In genomic region chr14:94047581-94047980, GRCh38 we compare ENCODE assay signal across 20 cellular contexts. TPM values are rescaled to one million over a fixed set of nuclear protein-coding genes. Genes with fewer than 3 reads are reported as not detected.
DNase-seq lines count a peak whose midpoint lies in the region; ATAC-seq and TF ChIP-seq lines count a peak whose summit lies in the region.
"Had no signal": no experiment of that assay in that cellular context is flagged by ENCODE, and none has a peak within 500 bp of the region (broad histone marks: within the 10 kb centered on the region; RNA-seq: fewer than 3 reads in every experiment).

No MANE protein-coding gene starts in this region.

- peaks cover 36% of the 10 kb centered on the region for H3K36me3 ChIP-seq in cardiac muscle cell
- peaks cover 58% of the 10 kb centered on the region for H3K36me3 ChIP-seq in endodermal cell (ENCODE audit: control insufficient read depth, insufficient read depth, low read length)

- H3K4me1 Mint-ChIP-seq in endodermal cell (no peaks in the 10 kb centered on the region), CD14-positive monocyte (no peaks in the 10 kb centered on the region)
- no peaks in the 10 kb centered on the region for H3K4me1 Mint-ChIP-seq in stimulated activated naive B cell treated with anti-CD40 and anti-IgM and Interleukin-4, amounts not matched to agents 10 μg/mL and 1 μg/mL and 100 μg/mL, for 72 hours

- H3K27me3 Mint-ChIP-seq in endodermal cell (ENCODE audit: insufficient read depth) = no peaks in the 10 kb centered on the region
- no peaks in the 10 kb centered on the region for H3K27me3 Mint-ChIP-seq in stimulated activated naive B cell treated with anti-CD40 and anti-IgM and Interleukin-4, amounts not matched to agents 10 μg/mL and 1 μg/mL and 100 μg/mL, for 72 hours
- no peaks in the 10 kb centered on the region for H3K27me3 Mint-ChIP-seq in CD14-positive monocyte (ENCODE audit: low read depth in 3 of 3)

- H3K27ac Mint-ChIP-seq in endodermal cell (no peak overlapping the region), CD14-positive monocyte (no peak overlapping the region)
- H3K27ac Mint-ChIP-seq in stimulated activated naive B cell treated with anti-CD40 and anti-IgM and Interleukin-4, amounts not matched to agents 10 μg/mL and 1 μg/mL and 100 μg/mL, for 72 hours = peak overlapping the region; percentile 51

- no peak overlapping the region for H3K4me3 Mint-ChIP-seq in endodermal cell
- H3K4me3 Mint-ChIP-seq in stimulated activated naive B cell treated with anti-CD40 and anti-IgM and Interleukin-4, amounts not matched to agents 10 μg/mL and 1 μg/mL and 100 μg/mL, for 72 hours = no peak overlapping the region
- H3K4me3 Mint-ChIP-seq in CD14-positive monocyte = no peak overlapping the region

- intact Hi-C loops in Right ventricle myocardium superior (cut with DNase I) = no loop called here
- intact Hi-C loops in CD14-positive monocyte (cut with micrococcal nuclease) = no loop called here

- H3K9me3 ChIP-seq in cardiac muscle cell (ENCODE audit: low read depth) = no peaks in the 10 kb centered on the region
- H3K9me3 ChIP-seq in endodermal cell (ENCODE audit: control insufficient read depth, low read length) = no peaks in the 10 kb centered on the region

- H3K4me1 ChIP-seq in cardiac muscle cell (ENCODE audit: low read depth) = peaks cover 25% of the 10 kb centered on the region
- no peaks in the 10 kb centered on the region for H3K4me1 ChIP-seq in endodermal cell (ENCODE audit: control insufficient read depth, insufficient read depth, low read length)

- H3K9ac ChIP-seq in endodermal cell (ENCODE audit: extremely low read depth, low read length, poor library complexity, severe bottlenecking) = no peak overlapping the region
- H3K9ac ChIP-seq: GM23248 had no signal

- peak; percentile 36 for DNase-seq in activated CD8-positive, alpha-beta memory T cell treated with anti-CD3 and anti-CD28 coated beads, Interleukin-2, amount 50 U/mL, for 48 hours
- DNase-seq in activated CD8-positive, alpha-beta memory T cell treated with anti-CD3 and anti-CD28 coated beads, Interleukin-2, amount 50 U/mL, for 4 hours = no peak
- DNase-seq in cardiac muscle cell (ENCODE audit: low read depth in 1 of 2, low spot score in 1 of 2) (no peak), Right ventricle myocardium superior (no peak), endodermal cell (peak; percentile 10), T-helper 1 cell (no peak), CD14-positive monocyte (ENCODE audit: low spot score) (no peak)
- DNase-seq in stimulated activated naive B cell treated with anti-CD40 and anti-IgM and Interleukin-4, amounts not matched to agents 10 μg/mL and 1 μg/mL and 100 μg/mL, for 72 hours = no peak
- DNase-seq: 8988T, GM23248, NCI-H1105, NCI-H1694, NCI-H2107, NCI-H2227 treated with DMSO at 0.1 percent for 48 hours, NCI-H524 had no signal

- no peak for ATAC-seq in Right ventricle myocardium superior (ENCODE audit: poor library complexity)
- no peak for ATAC-seq in stimulated activated naive B cell treated with anti-CD40 and anti-IgM and Interleukin-4, amounts not matched to agents 10 μg/mL and 1 μg/mL and 100 μg/mL, for 72 hours (replicated peaks)
- ATAC-seq: HCT116, Panc1 had no signal

- no peaks in the 10 kb centered on the region for H3K27me3 ChIP-seq in cardiac muscle cell
- H3K27me3 ChIP-seq in endodermal cell (ENCODE audit: control insufficient read depth, insufficient read depth, low read length, poor library complexity, severe bottlenecking) = no peaks in the 10 kb centered on the region

- H3K36me3 Mint-ChIP-seq in endodermal cell (ENCODE audit: low read depth) (peaks cover 48% of the 10 kb centered on the region), CD14-positive monocyte (peaks cover 78 to 89% of the 10 kb centered on the region in 2 donors)
- peaks cover 49 to 57% of the 10 kb centered on the region in 2 donors for H3K36me3 Mint-ChIP-seq in stimulated activated naive B cell treated with anti-CD40 and anti-IgM and Interleukin-4, amounts not matched to agents 10 μg/mL and 1 μg/mL and 100 μg/mL, for 72 hours

- WGBS in endodermal cell (ENCODE audit: insufficient coverage in 1 of 2, insufficient read length in 1 of 2), 2 experiments = 89 to 100% methylated on average over 1 to 3 of the region's 3 CpGs

- peak overlapping the region; percentile 53 for H3K27ac ChIP-seq in cardiac muscle cell
- no peak overlapping the region for H3K27ac ChIP-seq in endodermal cell (ENCODE audit: low read depth, low read length)
- H3K27ac ChIP-seq: GM23248 had no signal

- H3K9me3 Mint-ChIP-seq in endodermal cell = no peaks in the 10 kb centered on the region
- H3K9me3 Mint-ChIP-seq in stimulated activated naive B cell treated with anti-CD40 and anti-IgM and Interleukin-4, amounts not matched to agents 10 μg/mL and 1 μg/mL and 100 μg/mL, for 72 hours = no peaks in the 10 kb centered on the region
- no peaks in the 10 kb centered on the region for H3K9me3 Mint-ChIP-seq in CD14-positive monocyte

- TF ChIP-seq CTCF in cardiac muscle cell (IDR thresholded peaks at IDR 0.05; ENCODE audit: low read depth, low read length) = no peak
- TF ChIP-seq CTCF in endodermal cell (conservative IDR thresholded peaks at IDR 0.05) = no peak
- no peak for TF ChIP-seq CTCF in CD14-positive monocyte (IDR thresholded peaks at IDR 0.05)

- H3K4me3 ChIP-seq in cardiac muscle cell = no peak overlapping the region
- no peak overlapping the region for H3K4me3 ChIP-seq in endodermal cell (ENCODE audit: low read length)
- H3K4me3 ChIP-seq: GM23248 had no signal

RNA-seq across cellular contexts. Expression of gene OTUB2, which starts 21.4 kb away (rescaled TPM):
- total RNA-seq in cardiac muscle cell = 2.4 and 4.1 TPM in 2 replicates
- 4.3 and 4.4 TPM in 2 replicates for polyA plus RNA-seq in cardiac muscle cell
- total RNA-seq in Right ventricle myocardium superior = 0.56 TPM
- 1 to 10 TPM; 6.3 to 6.7 TPM for total RNA-seq in endodermal cell
- 6.3 TPM for polyA plus RNA-seq in endodermal cell (2013, experiment 1 of 2)
- 5.1 TPM for polyA plus RNA-seq in endodermal cell (2013, experiment 2 of 2)
- polyA plus RNA-seq in CD14-positive monocyte = under 1 TPM; 0.28 to 0.95 TPM

RNA-seq across cellular contexts. Expression of gene DDX24, which starts 33.4 kb away (rescaled TPM):
- total RNA-seq in cardiac muscle cell (167 and 188 TPM in 2 replicates), Right ventricle myocardium superior (181 TPM), endodermal cell (100 to 1,000 TPM; 131 to 137 TPM)
- polyA plus RNA-seq in cardiac muscle cell (227 and 272 TPM in 2 replicates), CD14-positive monocyte (10 to 100 TPM; 51.2 to 53.8 TPM)
- 151 TPM for polyA plus RNA-seq in endodermal cell (2013, experiment 1 of 2)
- polyA plus RNA-seq in endodermal cell (2013, experiment 2 of 2) = 146 TPM

RNA-seq across cellular contexts. Expression of gene IFI27L1, which starts 33.5 kb away (rescaled TPM):
- 70.1 and 75.5 TPM in 2 replicates for total RNA-seq in cardiac muscle cell
- polyA plus RNA-seq in cardiac muscle cell = 95.4 and 111 TPM in 2 replicates
- total RNA-seq in Right ventricle myocardium superior = 11.6 TPM
- 10 to 100 TPM; 40.0 to 47.2 TPM for total RNA-seq in endodermal cell
- 25.0 TPM for polyA plus RNA-seq in endodermal cell (2013, experiment 1 of 2)
- polyA plus RNA-seq in endodermal cell (2013, experiment 2 of 2) = 20.8 TPM
- polyA plus RNA-seq in CD14-positive monocyte = 1 to 10 TPM; 2.1 to 2.2 TPM

RNA-seq across cellular contexts. Expression of gene CCDC197, which starts 50.5 kb away (rescaled TPM):
- total RNA-seq in cardiac muscle cell (not detected in 2 replicates), Right ventricle myocardium superior (1.3 TPM), endodermal cell (not detected)
- polyA plus RNA-seq in cardiac muscle cell (0.21 TPM in 1 of 2 replicates, not detected in the other), CD14-positive monocyte (not detected)
- not detected for polyA plus RNA-seq in endodermal cell (2013, experiment 1 of 2)
- not detected for polyA plus RNA-seq in endodermal cell (2013, experiment 2 of 2)
- total RNA-seq: GM23248, HT1080, LHCN-M2 had no signal
- polyA plus RNA-seq: BJ, GM23248 had no signal

Comparison
In these comparisons a context has a peak if more than half of its experiments do, and no peak if none do; other contexts are left out.
1. DNase-seq: peak in activated CD8-positive, alpha-beta memory T cell treated with anti-CD3 and anti-CD28 coated beads, Interleukin-2, amount 50 U/mL, for 48 hours (single experiment) and endodermal cell (single experiment); none in activated CD8-positive, alpha-beta memory T cell treated with anti-CD3 and anti-CD28 coated beads, Interleukin-2, amount 50 U/mL, for 4 hours (single experiment), cardiac muscle cell (0 of 2), Right ventricle myocardium superior (single experiment), stimulated activated naive B cell treated with anti-CD40 and anti-IgM and Interleukin-4, amounts not matched to agents 10 μg/mL and 1 μg/mL and 100 μg/mL, for 72 hours (single experiment), T-helper 1 cell (0 of 5) and CD14-positive monocyte (single experiment).